19 cellular contexts compared by ENCODE assay signal in genomic region chr9:107361816-107362215, GRCh38.
A peak's percentile ranks its signal among the peaks of the same experiment; 100 is the strongest.
DNase-seq lines count a peak whose midpoint lies in the region; ATAC-seq, FAIRE-seq and TF ChIP-seq lines count a peak whose summit lies in the region.
"Had no signal": no experiment of that assay in that cellular context is flagged by ENCODE, and none has a peak within 500 bp of the region (broad histone marks: within the 10 kb centered on the region; RNA-seq: fewer than 3 reads in every experiment).

No MANE protein-coding gene starts in this region.

- FAIRE-seq in bronchial epithelial cell (lab: Jason Lieb, UNC) (no peak), small intestine (lab: Jason Lieb, UNC) (no peak), HTR-8/SVneo (lab: Jason Lieb, UNC) (no peak)

- TF ChIP-seq CTCF in bronchial epithelial cell (IDR thresholded peaks at IDR 0.05; ENCODE audit: insufficient read depth, low read length, severe bottlenecking): no peak
- no peak for TF ChIP-seq CTCF in mesothelial cell of epicardium (IDR thresholded peaks at IDR 0.05; ENCODE audit: unreplicated experiment)

- no peaks in the 10 kb centered on the region for H3K36me3 Mint-ChIP-seq in mesothelial cell of epicardium
- H3K36me3 Mint-ChIP-seq in naive thymus-derived CD4-positive, alpha-beta T cell: peaks cover 0 to 4% (median 0%) of the 10 kb centered on the region in 5 donors
- H3K36me3 Mint-ChIP-seq: CD4-positive, alpha-beta memory T cell had no signal

- peaks cover 11% of the 10 kb centered on the region for H3K4me1 Mint-ChIP-seq in mesothelial cell of epicardium
- peaks cover 0 to 3% (median 0%) of the 10 kb centered on the region in 7 donors for H3K4me1 Mint-ChIP-seq in naive thymus-derived CD4-positive, alpha-beta T cell
- H3K4me1 Mint-ChIP-seq: CD4-positive, alpha-beta memory T cell had no signal

- H3K27me3 ChIP-seq in bronchial epithelial cell (ENCODE audit: control insufficient read depth, insufficient read depth, low read length): no peaks in the 10 kb centered on the region
- H3K27me3 ChIP-seq in small intestine (ENCODE audit: control insufficient read depth in 2 of 2, insufficient read depth in 2 of 2, low read length in 2 of 2): no peaks in the 10 kb centered on the region
- no peaks in the 10 kb centered on the region for H3K27me3 ChIP-seq in naive thymus-derived CD4-positive, alpha-beta T cell (ENCODE audit: control insufficient read depth in 2 of 2, insufficient read depth in 2 of 2, low read length in 2 of 2)
- H3K27me3 ChIP-seq: BE2C, SJCRH30 had no signal

- no peaks in the 10 kb centered on the region for H3K4me1 ChIP-seq in small intestine (ENCODE audit: control insufficient read depth in 2 of 2, insufficient read depth in 1 of 2, low read depth in 1 of 2, low read length in 1 of 2)
- no peaks in the 10 kb centered on the region for H3K4me1 ChIP-seq in naive thymus-derived CD4-positive, alpha-beta T cell (ENCODE audit: control insufficient read depth in 2 of 2, insufficient read depth in 2 of 2, low read length in 2 of 2)
- H3K4me1 ChIP-seq: BE2C had no signal

- no peak overlapping the region for H3K4me3 Mint-ChIP-seq in mesothelial cell of epicardium
- H3K4me3 Mint-ChIP-seq in naive thymus-derived CD4-positive, alpha-beta T cell: no peak overlapping the region
- H3K4me3 Mint-ChIP-seq: CD4-positive, alpha-beta memory T cell had no signal

- CTCF ChIA-PET in naive thymus-derived CD4-positive, alpha-beta T cell (lab: Charles Lee): no interaction called here

- POLR2A ChIA-PET in naive thymus-derived CD4-positive, alpha-beta T cell (lab: Charles Lee): no interaction called here

- H3K9me3 ChIP-seq in small intestine (ENCODE audit: control insufficient read depth, low read depth): no peaks in the 10 kb centered on the region
- H3K9me3 ChIP-seq in naive thymus-derived CD4-positive, alpha-beta T cell (ENCODE audit: control insufficient read depth in 2 of 3, low read length in 3 of 3): no peaks in the 10 kb centered on the region
- H3K9me3 ChIP-seq: BE2C, SJCRH30 had no signal

- peak overlapping the region; percentile 14 for H3K27ac Mint-ChIP-seq in mesothelial cell of epicardium
- no peak overlapping the region for H3K27ac Mint-ChIP-seq in naive thymus-derived CD4-positive, alpha-beta T cell
- H3K27ac Mint-ChIP-seq: CD4-positive, alpha-beta memory T cell had no signal

- H3K27ac ChIP-seq in small intestine (ENCODE audit: low read depth in 1 of 2, low read length in 1 of 2): no peak overlapping the region
- H3K27ac ChIP-seq in naive thymus-derived CD4-positive, alpha-beta T cell (ENCODE audit: low read depth, low read length): no peak overlapping the region
- H3K27ac ChIP-seq: SJCRH30 had no signal

- H3K27me3 Mint-ChIP-seq in mesothelial cell of epicardium (ENCODE audit: low read depth): no peaks in the 10 kb centered on the region
- H3K27me3 Mint-ChIP-seq in naive thymus-derived CD4-positive, alpha-beta T cell: peaks cover 0 to 10% (median 2%) of the 10 kb centered on the region in 5 donors

- intact Hi-C loops in naive thymus-derived CD4-positive, alpha-beta T cell (cut with micrococcal nuclease): no loop called here

- DNase-seq in bronchial epithelial cell (ENCODE audit: low read depth) (peak; percentile 58), mesothelial cell of epicardium (ENCODE audit: low spot score in 2 of 2, unreplicated experiment in 2 of 2) (no peak), small intestine (no peak), HTR-8/SVneo (ENCODE audit: insufficient read length, low spot score) (no peak)
- DNase-seq in naive thymus-derived CD4-positive, alpha-beta T cell: no peak
- DNase-seq: BE2C; CD4-positive, alpha-beta memory T cell; GF-D8; NCI-H1694; NCI-H2107; NCI-H226; NCI-H526; NK-92 treated with Interleukin-12 subunit alpha and Interleukin-12 subunit beta, amount 100 ng/mL, for 24 hours; OCI-M1; RPMI8226; SJCRH30 had no signal

- ATAC-seq in GM19351 (IDR thresholded peaks at IDR 0.05; ENCODE audit: unreplicated experiment): peak; percentile 51
- peak; percentile 48 for ATAC-seq in HG02623 (IDR thresholded peaks at IDR 0.05; ENCODE audit: unreplicated experiment)
- ATAC-seq in naive thymus-derived CD4-positive, alpha-beta T cell: no peak
- ATAC-seq in HG03045 (IDR thresholded peaks at IDR 0.05; ENCODE audit: unreplicated experiment): no peak

- no peak overlapping the region for H3K4me3 ChIP-seq in bronchial epithelial cell (ENCODE audit: low read depth, low read length)
- no peak overlapping the region for H3K4me3 ChIP-seq in small intestine (ENCODE audit: low read depth in 1 of 2, low read length in 2 of 2)
- H3K4me3 ChIP-seq in naive thymus-derived CD4-positive, alpha-beta T cell (ENCODE audit: low read length): no peak overlapping the region
- H3K4me3 ChIP-seq: SJCRH30 had no signal

- H3K36me3 ChIP-seq in bronchial epithelial cell (ENCODE audit: control insufficient read depth, insufficient read depth, low read length) (no peaks in the 10 kb centered on the region), small intestine (ENCODE audit: control insufficient read depth in 2 of 2, insufficient read depth in 2 of 2, low read length in 2 of 2) (no peaks in the 10 kb centered on the region)
- no peaks in the 10 kb centered on the region for H3K36me3 ChIP-seq in naive thymus-derived CD4-positive, alpha-beta T cell (ENCODE audit: control insufficient read depth in 2 of 3, insufficient read depth in 3 of 3, low read length in 3 of 3)
- H3K36me3 ChIP-seq: BE2C, SJCRH30 had no signal

- peaks cover 3% of the 10 kb centered on the region for H3K9me3 Mint-ChIP-seq in mesothelial cell of epicardium
- peaks cover 0 to 3% (median 0%) of the 10 kb centered on the region in 11 donors for H3K9me3 Mint-ChIP-seq in naive thymus-derived CD4-positive, alpha-beta T cell

- WGBS in small intestine, 3 donors: 53 to 68% (median 55%) methylated on average over 4 of the region's 4 CpGs

Comparison
In these comparisons a context has a peak if more than half of its experiments do, and no peak if none do; other contexts are left out.
1. ATAC-seq: peak in GM19351 (single experiment) and HG02623 (single experiment); none in naive thymus-derived CD4-positive, alpha-beta T cell (single experiment) and HG03045 (single experiment).